24 cellular contexts compared by ENCODE assay signal in genomic region chr10:129690248-129691070, GRCh38.
DNase-seq lines count a peak whose midpoint lies in the region; ATAC-seq and TF ChIP-seq lines count a peak whose summit lies in the region.
"Had no signal": no experiment of that assay in that cellular context is flagged by ENCODE, and none has a peak within 500 bp of the region (broad histone marks: within the 10 kb centered on the region; RNA-seq: fewer than 3 reads in every experiment).

No MANE protein-coding gene starts in this region.

- peak overlapping the region; percentile 75 for H3K27ac ChIP-seq in PC-3 (ENCODE audit: low read length)
- H3K27ac ChIP-seq: A549; BLaER1 treated with 17β-estradiol and CSF1 and Interleukin-3, amounts not matched to agents 10 nM and 100 nM had no signal

- H3K27me3 Mint-ChIP-seq in nephron progenitor cell (ENCODE audit: low read depth, poor library complexity) = peaks cover 4% of the 10 kb centered on the region
- H3K27me3 Mint-ChIP-seq: activated naive CD4-positive, alpha-beta T cell treated with anti-CD3 and anti-CD28 coated beads, Interleukin-2, amount 10 ng/mL, durations not matched to agents 7 days and 5 days; IgD-negative memory B cell had no signal

- CTCF ChIA-PET in PC-3 (lab: Charles Lee) = no interaction called here

- no peak overlapping the region for H3K4me3 Mint-ChIP-seq in nephron progenitor cell
- H3K4me3 Mint-ChIP-seq: activated naive CD4-positive, alpha-beta T cell treated with anti-CD3 and anti-CD28 coated beads, Interleukin-2, amount 10 ng/mL, durations not matched to agents 7 days and 5 days; activated T-cell treated with anti-CD3 and anti-CD28 coated beads, Interleukin-2, amount 50 U/mL, for 4 hours had no signal

- H3K9me3 ChIP-seq in PC-3 (ENCODE audit: low read length) = no peaks in the 10 kb centered on the region
- H3K9me3 ChIP-seq: A549, stomach had no signal

- H3K4me1 ChIP-seq in PC-3 (ENCODE audit: insufficient read depth, low read length) = peaks cover 14% of the 10 kb centered on the region
- H3K4me1 ChIP-seq: A549; BLaER1 treated with 17β-estradiol and CSF1 and Interleukin-3, amounts not matched to agents 10 nM and 100 nM had no signal

- H3K4me2 ChIP-seq in PC-3 (ENCODE audit: low read length) = peak overlapping the region; percentile 57
- H3K4me2 ChIP-seq: A549; BLaER1 treated with 17β-estradiol and CSF1 and Interleukin-3, amounts not matched to agents 10 nM and 100 nM had no signal

- peak overlapping the region; percentile 12; the same call in 1 of the 2 replicates for H3K9ac ChIP-seq in PC-3 (ENCODE audit: low read length)
- H3K9ac ChIP-seq: BLaER1 treated with 17β-estradiol and CSF1 and Interleukin-3, amounts not matched to agents 10 nM and 100 nM had no signal

- no peaks in the 10 kb centered on the region for H3K36me3 Mint-ChIP-seq in nephron progenitor cell (ENCODE audit: low read depth)
- H3K36me3 Mint-ChIP-seq: activated naive CD4-positive, alpha-beta T cell treated with anti-CD3 and anti-CD28 coated beads, Interleukin-2, amount 10 ng/mL, durations not matched to agents 7 days and 5 days had no signal

- ATAC-seq in PC-3 = peak; percentile 59
- no peak for ATAC-seq in GM19397 (IDR thresholded peaks at IDR 0.05; ENCODE audit: unreplicated experiment)
- ATAC-seq: A549; activated T-cell treated with anti-CD3 and anti-CD28 coated beads, Interleukin-2, amount 50 U/mL, for 4 hours; left colon had no signal

- 0 out of 2 replicates have a peak overlapping the region, but pooled peaks have one; percentile 33 for H2AFZ ChIP-seq in PC-3 (ENCODE audit: low read length)

- DNase-seq in ACHN (peak; percentile 28), PC-3 (peak; percentile 44), epithelial cell of proximal tubule (ENCODE audit: low read depth) (peak; percentile 13), nephron progenitor cell (no peak), NCI-H526 treated with DMSO at 0.1 percent for 48 hours (lab: John Stamatoyannopoulos, UW) (no peak), epidermal melanocyte (ENCODE audit: insufficient read length, low spot score) (no peak), NCI-H2196 treated with DMSO at 0.1 percent for 48 hours (lab: John Stamatoyannopoulos, UW; ENCODE audit: unreplicated experiment) (no peak)
- DNase-seq: activated CD4-positive, CD25-positive, alpha-beta regulatory T cell treated with anti-CD3 and anti-CD28 coated beads, Interleukin-2, amount 50 U/mL, for 72 hours; activated CD8-positive, alpha-beta memory T cell treated with anti-CD3 and anti-CD28 coated beads for 24 hours; activated naive CD4-positive, alpha-beta T cell treated with anti-CD3 and anti-CD28 coated beads, Interleukin-2, amount 10 ng/mL, durations not matched to agents 7 days and 5 days; activated T-cell treated with anti-CD3 and anti-CD28 coated beads, Interleukin-2, amount 50 U/mL, for 4 hours; foreskin melanocyte; left colon; midbrain; MM.1S; NCI-H1436 treated with DMSO at 0.1 percent for 48 hours; NCI-H2171 treated with DMSO at 0.1 percent for 48 hours; small intestine; stimulated activated CD4-positive, alpha-beta T cell treated with anti-CD3 and anti-CD28 coated beads, Interleukin-2, amount 100 ng/mL, for 48 hours; stomach had no signal

- in situ Hi-C loops in ACHN (cut with HindIII; ENCODE audit: low pct_ligation_motif_present, low pct_unique_long_range_greater_than_20kb, low sequenced_read_pairs) = no loop called here

- H3K79me2 ChIP-seq in PC-3 (ENCODE audit: low read length) = no peaks in the 10 kb centered on the region

- H3K4me3 ChIP-seq in PC-3 (ENCODE audit: low read length) = no peak overlapping the region
- no peak overlapping the region for H3K4me3 ChIP-seq in epithelial cell of proximal tubule (ENCODE audit: low read depth, low read length)
- H3K4me3 ChIP-seq: A549; BLaER1 treated with 17β-estradiol and CSF1 and Interleukin-3, amounts not matched to agents 10 nM and 100 nM; stomach had no signal

- H3K9me3 Mint-ChIP-seq in nephron progenitor cell = no peaks in the 10 kb centered on the region
- H3K9me3 Mint-ChIP-seq: activated naive CD4-positive, alpha-beta T cell treated with anti-CD3 and anti-CD28 coated beads, Interleukin-2, amount 10 ng/mL, durations not matched to agents 7 days and 5 days; activated T-cell treated with anti-CD3 and anti-CD28 coated beads, Interleukin-2, amount 50 U/mL, for 4 hours; IgD-negative memory B cell had no signal

- no peaks in the 10 kb centered on the region for H4K20me1 ChIP-seq in PC-3 (ENCODE audit: low read length)

- H3K9me2 ChIP-seq in PC-3 (replicated peaks; ENCODE audit: low read length) = no peaks in the 10 kb centered on the region

- H3K27me3 ChIP-seq in PC-3 (ENCODE audit: low read length) = no peaks in the 10 kb centered on the region
- H3K27me3 ChIP-seq: BLaER1 treated with 17β-estradiol and CSF1 and Interleukin-3, amounts not matched to agents 10 nM and 100 nM; stomach had no signal

- peak overlapping the region; percentile 31 for H3K27ac Mint-ChIP-seq in nephron progenitor cell
- H3K27ac Mint-ChIP-seq: activated naive CD4-positive, alpha-beta T cell treated with anti-CD3 and anti-CD28 coated beads, Interleukin-2, amount 10 ng/mL, durations not matched to agents 7 days and 5 days; IgD-negative memory B cell had no signal

- H3F3A ChIP-seq in PC-3 (ENCODE audit: low read length, unreplicated experiment) = no peaks in the 10 kb centered on the region

- BruUV-seq in PC-3 (replicated peaks; lab: Mats Ljungman, UMichigan) = no TSS peak

- intact Hi-C loops in PC-3 (cut with micrococcal nuclease) = no loop called here

- TF ChIP-seq CTCF in PC-3 (conservative IDR thresholded peaks at IDR 0.05; ENCODE audit: low read depth, low read length) = no peak
- no peak for TF ChIP-seq CTCF in epithelial cell of proximal tubule (conservative IDR thresholded peaks at IDR 0.05; ENCODE audit: low read depth, low read length)
- no peak for TF ChIP-seq CTCF in nephron progenitor cell (IDR thresholded peaks at IDR 0.05)

- POLR2A ChIA-PET in PC-3 (lab: Charles Lee; ENCODE audit: unreplicated experiment) = no interaction called here

- H3K4me1 Mint-ChIP-seq in nephron progenitor cell = peaks cover 18% of the 10 kb centered on the region
- H3K4me1 Mint-ChIP-seq: activated naive CD4-positive, alpha-beta T cell treated with anti-CD3 and anti-CD28 coated beads, Interleukin-2, amount 10 ng/mL, durations not matched to agents 7 days and 5 days had no signal

- H3K36me3 ChIP-seq in PC-3 (ENCODE audit: low read depth, low read length) = no peaks in the 10 kb centered on the region
- H3K36me3 ChIP-seq: stomach had no signal

Comparison
In these comparisons a context has a peak if more than half of its experiments do, and no peak if none do; other contexts are left out.
1. DNase-seq: peak in ACHN (single experiment), PC-3 (single experiment) and epithelial cell of proximal tubule (single experiment); none in nephron progenitor cell (single experiment), NCI-H526 treated with DMSO at 0.1 percent for 48 hours (single experiment), epidermal melanocyte (single experiment) and NCI-H2196 treated with DMSO at 0.1 percent for 48 hours (single experiment).